1 cellular context compared by ENCODE assay signal in genomic region chr2:214379227-214379626, GRCh38.
TF ChIP-seq lines count a peak whose summit lies in the region.

No MANE protein-coding gene starts in this region.

TF ChIP-seq in IMR-90, 13 proteins besides CTCF, POLR2A, EP300 and RAD21 (continued from another document):
- TF ChIP-seq ELK1 (IDR thresholded peaks at IDR 0.05; ENCODE audit: borderline replicate concordance, low read depth, low read length) (no peak), MXI1 (IDR thresholded peaks at IDR 0.05; ENCODE audit: borderline replicate concordance, low read depth, low read length) (no peak), USF2 (IDR thresholded peaks at IDR 0.05; ENCODE audit: low read depth, low read length) (no peak), CHD1 (IDR thresholded peaks at IDR 0.05; ENCODE audit: low read depth, low read length) (no peak)
